15 cellular contexts compared by ENCODE assay signal in genomic region chr11:86249307-86250098, GRCh38. TPM values are rescaled to one million over a fixed set of nuclear protein-coding genes. Genes with fewer than 3 reads are reported as not detected.
DNase-seq lines count a peak whose midpoint lies in the region; ATAC-seq and TF ChIP-seq lines count a peak whose summit lies in the region.
"Had no signal": no experiment of that assay in that cellular context is flagged by ENCODE, and none has a peak within 500 bp of the region (broad histone marks: within the 10 kb centered on the region; RNA-seq: fewer than 3 reads in every experiment).

No MANE protein-coding gene starts in this region.

- H3K4me1 Mint-ChIP-seq in IgD-negative memory B cell (peaks cover 41 to 50% (median 48%) of the 10 kb centered on the region in 3 donors), WTC11 (peaks cover 50% of the 10 kb centered on the region), memory B cell (peaks cover 27% of the 10 kb centered on the region)

- no peaks in the 10 kb centered on the region for H3K27me3 Mint-ChIP-seq in IgD-negative memory B cell
- H3K27me3 Mint-ChIP-seq in WTC11 (ENCODE audit: low read depth): no peaks in the 10 kb centered on the region
- H3K27me3 Mint-ChIP-seq in memory B cell: no peaks in the 10 kb centered on the region

- no peak for ATAC-seq in WTC11
- no peak for ATAC-seq in memory B cell (ENCODE audit: low read depth)
- no peak for ATAC-seq in GM19395 (IDR thresholded peaks at IDR 0.05; ENCODE audit: unreplicated experiment)
- no peak for ATAC-seq in GM18867 (IDR thresholded peaks at IDR 0.05; ENCODE audit: unreplicated experiment)
- ATAC-seq: body of pancreas, left lung had no signal

- H3K4me3 Mint-ChIP-seq in IgD-negative memory B cell (peak overlapping the region in 3 of 4 donors; percentile 19 to 86 (median 72)), WTC11 (peak overlapping the region; percentile 16; the same call in 1 of the 2 replicates), memory B cell (no peak overlapping the region)

- DNase-seq in DMS 273 (lab: John Stamatoyannopoulos, UW; ENCODE audit: unreplicated experiment) (peak; percentile 3), DMS 273 treated with DMSO at 0.1 percent for 48 hours (lab: John Stamatoyannopoulos, UW) (no peak), WTC11 (ENCODE audit: low spot score) (no peak), memory B cell (ENCODE audit: low spot score in 2 of 2) (no peak), T-helper 9 cell (no peak)
- DNase-seq: body of pancreas, Calu3, GOT3, left lung, MV-4-11, NCI-H2227 treated with DMSO at 0.1 percent for 48 hours, upper lobe of left lung had no signal

- H3K36me3 Mint-ChIP-seq in IgD-negative memory B cell (peaks cover 3% of the 10 kb centered on the region), WTC11 (peaks cover 3% of the 10 kb centered on the region; the same call in 1 of the 2 replicates), memory B cell (peaks cover 8% of the 10 kb centered on the region)

- POLR2A ChIA-PET in WTC11 (lab: Charles Lee): no interaction called here

- no peaks in the 10 kb centered on the region for H3K9me3 Mint-ChIP-seq in IgD-negative memory B cell
- H3K9me3 Mint-ChIP-seq in WTC11: no peaks in the 10 kb centered on the region
- no peaks in the 10 kb centered on the region for H3K9me3 Mint-ChIP-seq in memory B cell

- TF ChIP-seq CTCF in WTC11 (IDR thresholded peaks at IDR 0.05): no peak

- H3K27ac Mint-ChIP-seq in IgD-negative memory B cell (peak overlapping the region in 2 of 3 donors; percentile 82 to 87), WTC11 (peak overlapping the region; percentile 39; the same call in 1 of the 2 replicates), memory B cell (peak overlapping the region; percentile 80)

- CTCF ChIA-PET in WTC11 (lab: Charles Lee): interaction anchor here (0.6 to 1.6 kb wide), 3 partner anchors 25 to 395 kb away, joined by 3 to 6 read pairs (median 4); partner anchors contain the start of gene CCDC83

TF ChIP-seq in WTC11, 78 proteins besides CTCF, POLR2A, EP300 and RAD21:
- TF ChIP-seq SP1 (CRISPR knock-in tag; conservative IDR thresholded peaks at IDR 0.05): no peak
- TF ChIP-seq IRF2 (CRISPR knock-in tag; IDR thresholded peaks at IDR 0.05; ENCODE audit: borderline replicate concordance, low read depth): no peak
- TF ChIP-seq RORB (CRISPR knock-in tag; IDR thresholded peaks at IDR 0.05): no peak
- no peak for TF ChIP-seq CREB1 (CRISPR knock-in tag; IDR thresholded peaks at IDR 0.05)

RNA-seq across cellular contexts. Expression of gene EED, which starts 5.0 kb away (rescaled TPM):
- polyA plus RNA-seq in IgD-negative memory B cell: 20.2 TPM
- total RNA-seq in WTC11 (2021): 24.7 to 27.7 TPM (median 27.3 TPM) in 3 replicates

RNA-seq across cellular contexts. Expression of gene HIKESHI, which starts 52.5 kb away (rescaled TPM):
- 75.7 TPM for polyA plus RNA-seq in IgD-negative memory B cell
- 48.3 to 57.1 TPM (median 52.8 TPM) in 3 replicates for total RNA-seq in WTC11 (2021)
